8 cellular contexts compared by ENCODE assay signal in genomic region chr15:101201411-101202174, GRCh38. TPM values are rescaled to one million over a fixed set of nuclear protein-coding genes. Genes with fewer than 3 reads are reported as not detected.
DNase-seq lines count a peak whose midpoint lies in the region; ATAC-seq and TF ChIP-seq lines count a peak whose summit lies in the region.

No MANE protein-coding gene starts in this region.

- peak overlapping the region; percentile 67 to 92 for H3K27ac ChIP-seq in coronary artery

- H3K4me3 ChIP-seq in coronary artery: peak overlapping the region; percentile 54

- DNase-seq in NCI-H524 (lab: John Stamatoyannopoulos, UW) (peak; percentile 13 to 32), NCI-H524 treated with DMSO at 0.1 percent for 48 hours (lab: John Stamatoyannopoulos, UW) (no peak), RPMI7951 (ENCODE audit: low read depth) (peak; percentile 99), coronary artery (ENCODE audit: low spot score) (peak; percentile 97), left lobe of liver (ENCODE audit: low spot score) (no peak), stromal cell of bone marrow (ENCODE audit: low read depth) (peak; percentile 99), cortex of kidney (lab: John Stamatoyannopoulos, UW) (no peak)

- peak; percentile 76 for ATAC-seq in left lobe of liver
- no peak for ATAC-seq in GM21515 (IDR thresholded peaks at IDR 0.05; ENCODE audit: unreplicated experiment)

- TF ChIP-seq CTCF in coronary artery (IDR thresholded peaks at IDR 0.05): no peak

RNA-seq across cellular contexts. Expression of gene CHSY1, which starts 50.3 kb away (rescaled TPM):
- total RNA-seq in RPMI7951 (2014; rRNA removed; shearing (Covaris generic)): 37.7 and 41.5 TPM in 2 replicates
- total RNA-seq in left lobe of liver: 6.3 TPM

Comparison
In these comparisons a context has a peak if more than half of its experiments do, and no peak if none do; other contexts are left out.
1. DNase-seq: peak in NCI-H524 (2 of 2), RPMI7951 (single experiment), coronary artery (single experiment) and stromal cell of bone marrow (single experiment); none in NCI-H524 treated with DMSO at 0.1 percent for 48 hours (single experiment), left lobe of liver (single experiment) and cortex of kidney (single experiment).